ENCODE assay signal across 1 cellular context in the genomic region with DNA sequence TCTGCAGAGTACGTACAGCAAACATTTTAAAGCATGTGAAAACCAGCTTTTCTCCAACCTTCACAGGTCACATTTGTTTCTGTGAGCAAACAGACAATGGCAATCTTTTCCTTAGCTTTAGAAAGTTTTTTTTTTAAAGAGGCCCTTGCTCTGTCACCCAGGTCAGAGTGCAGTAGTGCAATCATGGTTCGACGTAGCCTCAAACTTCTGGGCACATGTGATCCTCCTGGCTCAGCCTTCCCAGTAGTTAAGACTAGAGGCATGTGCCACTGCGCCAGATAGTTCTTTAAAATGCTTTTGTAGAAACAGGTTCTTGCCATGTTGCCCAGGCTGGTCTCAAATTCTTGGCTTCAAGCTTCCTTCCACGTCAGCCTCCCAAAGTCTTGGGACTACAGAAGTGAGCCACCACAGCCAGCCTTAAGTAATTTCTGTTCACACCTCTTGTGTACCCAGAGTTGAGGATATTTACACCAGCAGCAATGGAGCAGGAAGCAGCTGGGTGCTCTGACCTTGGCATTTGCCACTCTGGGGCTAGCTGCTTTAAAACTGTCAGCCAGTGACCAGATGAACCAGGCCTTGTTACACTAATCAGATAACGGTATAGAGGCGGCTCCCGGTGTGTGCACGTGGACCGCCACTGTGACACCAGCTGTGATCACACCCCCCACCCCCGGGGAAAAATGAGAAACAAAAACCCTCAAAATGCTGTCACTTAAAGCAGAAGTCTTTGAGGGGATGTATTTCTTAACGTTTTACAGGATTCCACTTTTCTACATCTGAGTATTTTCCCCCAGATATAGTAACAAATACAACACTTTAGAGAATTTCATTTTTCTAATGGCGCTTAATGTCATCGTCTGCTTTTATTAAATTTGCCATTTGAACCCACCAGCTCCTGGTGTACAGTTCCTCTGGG.
TF ChIP-seq lines count a peak whose summit lies in the region.

No MANE protein-coding gene starts in this region.

TF ChIP-seq in HepG2, 621 proteins besides CTCF, POLR2A, EP300 and RAD21 (continued from another document and continues in another):
- TF ChIP-seq E2F5 (CRISPR knock-in tag; conservative IDR thresholded peaks at IDR 0.05): no peak
- no peak for TF ChIP-seq MAFK (conservative IDR thresholded peaks at IDR 0.05 in 1 of 2, IDR thresholded peaks at IDR 0.05 in 1 of 2; ENCODE audit: low read length in 2 of 2)
- peak; percentile 50 for TF ChIP-seq JARID2 (CRISPR knock-in tag; IDR thresholded peaks at IDR 0.05; ENCODE audit: insufficient replicate concordance)
- no peak for TF ChIP-seq ZNF850 (CRISPR knock-in tag; conservative IDR thresholded peaks at IDR 0.05)
- no peak for TF ChIP-seq MLLT10 (CRISPR knock-in tag; IDR thresholded peaks at IDR 0.05)
- TF ChIP-seq NRL (CRISPR knock-in tag; IDR thresholded peaks at IDR 0.05; ENCODE audit: borderline replicate concordance): peak; percentile 23; the same call in 1 of the 2 replicates
- TF ChIP-seq MBNL3 (CRISPR knock-in tag; conservative IDR thresholded peaks at IDR 0.05): no peak
- TF ChIP-seq TFAP4 (IDR thresholded peaks at IDR 0.05; ENCODE audit: borderline replicate concordance, low read depth): peak; percentile 94
- TF ChIP-seq MAFG (CRISPR knock-in tag; IDR thresholded peaks at IDR 0.05): no peak
- peak; percentile 52; the same call in 1 of the 2 replicates for TF ChIP-seq ZFX (CRISPR knock-in tag; IDR thresholded peaks at IDR 0.05; ENCODE audit: low read depth)
- TF ChIP-seq, protein P1, sequence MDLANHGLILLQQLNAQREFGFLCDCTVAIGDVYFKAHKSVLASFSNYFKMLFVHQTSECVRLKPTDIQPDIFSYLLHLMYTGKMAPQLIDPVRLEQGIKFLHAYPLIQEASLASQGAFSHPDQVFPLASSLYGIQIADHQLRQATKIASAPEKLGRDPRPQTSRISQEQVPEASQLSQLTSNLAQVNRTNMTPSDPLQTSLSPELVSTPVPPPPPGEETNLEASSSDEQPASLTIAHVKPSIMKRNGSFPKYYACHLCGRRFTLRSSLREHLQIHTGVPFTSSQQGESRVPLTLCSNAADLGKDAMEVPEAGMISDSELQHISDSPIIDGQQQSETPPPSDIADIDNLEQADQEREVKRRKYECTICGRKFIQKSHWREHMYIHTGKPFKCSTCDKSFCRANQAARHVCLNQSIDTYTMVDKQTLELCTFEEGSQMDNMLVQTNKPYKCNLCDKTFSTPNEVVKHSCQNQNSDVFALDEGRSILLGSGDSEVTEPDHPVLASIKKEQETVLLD (CRISPR knock-in tag; IDR thresholded peaks at IDR 0.05; ENCODE audit: low read depth): no peak
- TF ChIP-seq ZNF292 (CRISPR knock-in tag; IDR thresholded peaks at IDR 0.05; ENCODE audit: borderline replicate concordance, low read depth): 0 out of 2 replicates have a peak, but pooled peaks have one; percentile 64
- TF ChIP-seq ZBTB10 (CRISPR knock-in tag; IDR thresholded peaks at IDR 0.05; ENCODE audit: borderline replicate concordance): no peak
- no peak for TF ChIP-seq ZNF160 (CRISPR knock-in tag; IDR thresholded peaks at IDR 0.05)
- no peak; the same call in 1 of the 2 replicates for TF ChIP-seq ZNF766 (CRISPR knock-in tag; IDR thresholded peaks at IDR 0.05; ENCODE audit: borderline replicate concordance)
- TF ChIP-seq, protein P2, sequence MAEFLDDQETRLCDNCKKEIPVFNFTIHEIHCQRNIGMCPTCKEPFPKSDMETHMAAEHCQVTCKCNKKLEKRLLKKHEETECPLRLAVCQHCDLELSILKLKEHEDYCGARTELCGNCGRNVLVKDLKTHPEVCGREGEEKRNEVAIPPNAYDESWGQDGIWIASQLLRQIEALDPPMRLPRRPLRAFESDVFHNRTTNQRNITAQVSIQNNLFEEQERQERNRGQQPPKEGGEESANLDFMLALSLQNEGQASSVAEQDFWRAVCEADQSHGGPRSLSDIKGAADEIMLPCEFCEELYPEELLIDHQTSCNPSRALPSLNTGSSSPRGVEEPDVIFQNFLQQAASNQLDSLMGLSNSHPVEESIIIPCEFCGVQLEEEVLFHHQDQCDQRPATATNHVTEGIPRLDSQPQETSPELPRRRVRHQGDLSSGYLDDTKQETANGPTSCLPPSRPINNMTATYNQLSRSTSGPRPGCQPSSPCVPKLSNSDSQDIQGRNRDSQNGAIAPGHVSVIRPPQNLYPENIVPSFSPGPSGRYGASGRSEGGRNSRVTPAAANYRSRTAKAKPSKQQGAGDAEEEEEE (CRISPR knock-in tag; IDR thresholded peaks at IDR 0.05; ENCODE audit: borderline replicate concordance): no peak
- TF ChIP-seq MXD4 (CRISPR knock-in tag; IDR thresholded peaks at IDR 0.05): peak; percentile 50; the same call in 1 of the 2 replicates
- 0 out of 2 replicates have a peak, but pooled peaks have one; percentile 34 for TF ChIP-seq ZHX1 (CRISPR knock-in tag; IDR thresholded peaks at IDR 0.05; ENCODE audit: low read depth)
- TF ChIP-seq BRD4 (CRISPR knock-in tag; IDR thresholded peaks at IDR 0.05): no peak
- TF ChIP-seq PRPF4 (IDR thresholded peaks at IDR 0.05; ENCODE audit: low read depth, low read length, poor library complexity, severe bottlenecking): no peak
- no peak for TF ChIP-seq ZNF570 (CRISPR knock-in tag; IDR thresholded peaks at IDR 0.05; ENCODE audit: borderline replicate concordance)
- no peak for TF ChIP-seq GTF3A (CRISPR knock-in tag; conservative IDR thresholded peaks at IDR 0.05)
- TF ChIP-seq TARDBP (CRISPR knock-in tag; IDR thresholded peaks at IDR 0.05): no peak; the same call in 1 of the 2 replicates
- TF ChIP-seq ZNF552 (CRISPR knock-in tag; IDR thresholded peaks at IDR 0.05; ENCODE audit: borderline replicate concordance): no peak
- TF ChIP-seq, protein P3, sequence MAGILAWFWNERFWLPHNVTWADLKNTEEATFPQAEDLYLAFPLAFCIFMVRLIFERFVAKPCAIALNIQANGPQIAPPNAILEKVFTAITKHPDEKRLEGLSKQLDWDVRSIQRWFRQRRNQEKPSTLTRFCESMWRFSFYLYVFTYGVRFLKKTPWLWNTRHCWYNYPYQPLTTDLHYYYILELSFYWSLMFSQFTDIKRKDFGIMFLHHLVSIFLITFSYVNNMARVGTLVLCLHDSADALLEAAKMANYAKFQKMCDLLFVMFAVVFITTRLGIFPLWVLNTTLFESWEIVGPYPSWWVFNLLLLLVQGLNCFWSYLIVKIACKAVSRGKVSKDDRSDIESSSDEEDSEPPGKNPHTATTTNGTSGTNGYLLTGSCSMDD (CRISPR knock-in tag; IDR thresholded peaks at IDR 0.05): no peak
- TF ChIP-seq YEATS2 (CRISPR knock-in tag; IDR thresholded peaks at IDR 0.05; ENCODE audit: borderline replicate concordance): no peak
- TF ChIP-seq, protein P4, sequence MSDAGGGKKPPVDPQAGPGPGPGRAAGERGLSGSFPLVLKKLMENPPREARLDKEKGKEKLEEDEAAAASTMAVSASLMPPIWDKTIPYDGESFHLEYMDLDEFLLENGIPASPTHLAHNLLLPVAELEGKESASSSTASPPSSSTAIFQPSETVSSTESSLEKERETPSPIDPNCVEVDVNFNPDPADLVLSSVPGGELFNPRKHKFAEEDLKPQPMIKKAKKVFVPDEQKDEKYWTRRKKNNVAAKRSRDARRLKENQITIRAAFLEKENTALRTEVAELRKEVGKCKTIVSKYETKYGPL (CRISPR knock-in tag; IDR thresholded peaks at IDR 0.05): no peak
- TF ChIP-seq FOXP1 (IDR thresholded peaks at IDR 0.05): no peak
- TF ChIP-seq FOXP1 (CRISPR knock-in tag; IDR thresholded peaks at IDR 0.05): peak; percentile 75
- no peak for TF ChIP-seq SUZ12 (IDR thresholded peaks at IDR 0.05; ENCODE audit: low read depth, low read length)
- TF ChIP-seq HDAC1 (CRISPR knock-in tag; IDR thresholded peaks at IDR 0.05): no peak
- no peak for TF ChIP-seq PLSCR1 (CRISPR knock-in tag; IDR thresholded peaks at IDR 0.05; ENCODE audit: borderline replicate concordance)
- TF ChIP-seq ZNF253 (CRISPR knock-in tag; IDR thresholded peaks at IDR 0.05; ENCODE audit: borderline replicate concordance): no peak
- no peak for TF ChIP-seq RFX3 (CRISPR knock-in tag; IDR thresholded peaks at IDR 0.05)
- no peak for TF ChIP-seq ZNF530 (CRISPR knock-in tag; IDR thresholded peaks at IDR 0.05; ENCODE audit: low read depth)
- TF ChIP-seq ZNF567 (CRISPR knock-in tag; IDR thresholded peaks at IDR 0.05; ENCODE audit: borderline replicate concordance): no peak
- no peak for TF ChIP-seq KDM3A (CRISPR knock-in tag; IDR thresholded peaks at IDR 0.05; ENCODE audit: low read depth)
- no peak for TF ChIP-seq TOE1 (CRISPR knock-in tag; IDR thresholded peaks at IDR 0.05)
- no peak; the same call in 1 of the 2 replicates for TF ChIP-seq UBTF (CRISPR knock-in tag; IDR thresholded peaks at IDR 0.05)
- TF ChIP-seq ZNF670 (CRISPR knock-in tag; IDR thresholded peaks at IDR 0.05; ENCODE audit: borderline replicate concordance): 0 out of 2 replicates have a peak, but pooled peaks have one; percentile 31
- TF ChIP-seq ZNF563 (CRISPR knock-in tag; IDR thresholded peaks at IDR 0.05): no peak
- no peak for TF ChIP-seq KLF12 (CRISPR knock-in tag; IDR thresholded peaks at IDR 0.05; ENCODE audit: borderline replicate concordance)
- TF ChIP-seq MTF2 (CRISPR knock-in tag; IDR thresholded peaks at IDR 0.05; ENCODE audit: borderline replicate concordance): no peak
- TF ChIP-seq CEBPB (IDR thresholded peaks at IDR 0.05; ENCODE audit: borderline replicate concordance, low read depth, low read length): no peak
- TF ChIP-seq ZNF615 (CRISPR knock-in tag; IDR thresholded peaks at IDR 0.05; ENCODE audit: borderline replicate concordance): no peak
- no peak for TF ChIP-seq ZNF879 (CRISPR knock-in tag; IDR thresholded peaks at IDR 0.05)
- peak; percentile 55; the same call in 1 of the 2 replicates for TF ChIP-seq MYC (CRISPR knock-in tag; IDR thresholded peaks at IDR 0.05; ENCODE audit: borderline replicate concordance)
